8 cellular contexts compared by ENCODE assay signal in genomic region chr12:56160160-56160763, GRCh38. TPM values are rescaled to one million over a fixed set of nuclear protein-coding genes. Genes with fewer than 3 reads are reported as not detected.
DNase-seq lines count a peak whose midpoint lies in the region; ATAC-seq, FAIRE-seq and TF ChIP-seq lines count a peak whose summit lies in the region.

No MANE protein-coding gene starts in this region.

- BruUV-seq in GM12878 (replicated peaks; lab: Mats Ljungman, UMichigan), result no TSS peak

- no peak overlapping the region for H2AFZ ChIP-seq in GM12878 (ENCODE audit: control insufficient read depth, low read depth, low read length)

- H3K4me1 ChIP-seq in GM12878 (ENCODE audit: control insufficient read depth, insufficient read depth, low read length) (peaks cover 17% of the 10 kb centered on the region), lower lobe of right lung (peaks cover 50% of the 10 kb centered on the region)

- H3K27me3 ChIP-seq in GM12878 (replicated peaks in 1 of 2; ENCODE audit: control insufficient read depth in 2 of 2, insufficient read depth in 2 of 2, low read length in 1 of 2) (no peaks in the 10 kb centered on the region), lower lobe of right lung (ENCODE audit: low read depth) (no peaks in the 10 kb centered on the region)

- peak overlapping the region; percentile 98 for H3K4me2 ChIP-seq in GM12878 (ENCODE audit: control insufficient read depth, insufficient read depth)

- no peak for TF ChIP-seq EP300 in GM12878 (IDR thresholded peaks at IDR 0.05; ENCODE audit: borderline replicate concordance in 1 of 2, control insufficient read depth in 1 of 2, low read depth in 2 of 2, low read length in 2 of 2)

- DNase-seq in GM03348 (ENCODE audit: low spot score) (peak; percentile 64), T-helper 17 cell (peak; percentile 44 to 58 (median 45)), GM12878 (ENCODE audit: low read depth, low spot score) (no peak), lower lobe of right lung (no peak)
- DNase-seq in stimulated activated CD8-positive, alpha-beta memory T cell treated with anti-CD3 and anti-CD28 coated beads, Interleukin-4, amount 100 ng/mL, for 48 hours, result peak; percentile 65

- peak overlapping the region; percentile 100 for H3K4me3 Mint-ChIP-seq in T-helper 17 cell

- no peak for TF ChIP-seq CTCF in GM12878 (IDR thresholded peaks at IDR 0.05 in 2 of 3, conservative IDR thresholded peaks at IDR 0.05 in 1 of 3; ENCODE audit: control insufficient read depth in 2 of 3, extremely low read depth in 1 of 3, insufficient read depth in 1 of 3, low read depth in 3 of 3, low read length in 3 of 3)
- no peak for TF ChIP-seq CTCF in lower lobe of right lung (IDR thresholded peaks at IDR 0.05)

- ATAC-seq in T-helper 17 cell (peak; percentile 65), GM12878 (peak; percentile 20), lower lobe of right lung (no peak), HG03354 (IDR thresholded peaks at IDR 0.05; ENCODE audit: poor library complexity, severe bottlenecking, unreplicated experiment) (no peak), HG02759 (IDR thresholded peaks at IDR 0.05; ENCODE audit: unreplicated experiment) (no peak), GM19324 (IDR thresholded peaks at IDR 0.05; ENCODE audit: low FRiP score, unreplicated experiment) (no peak)

- FAIRE-seq in GM12878 (lab: Jason Lieb, UNC), result no peak

- H3K79me2 ChIP-seq in GM12878 (ENCODE audit: control insufficient read depth, insufficient read depth, low read length), result peaks cover 39% of the 10 kb centered on the region

- CTCF ChIA-PET in GM12878 (lab: Yijun Ruan, JAX), result interaction anchor here (1.2 to 2.1 kb wide), 3 partner anchors 28 to 34 kb away, joined by 4 to 11 read pairs (median 10); partner anchors contain the start of gene SMARCC2

- SMC1A ChIA-PET in GM12878 (lab: Charles Lee; ENCODE audit: uncharacterized antibody, unreplicated experiment), result interaction anchor here (2.4 to 2.7 kb wide), 2 partner anchors 27 to 32 kb away, joined by 12 read pairs; partner anchors contain the start of gene ESYT1

- no peaks in the 10 kb centered on the region for H3K9me3 ChIP-seq in T-helper 17 cell (ENCODE audit: control insufficient read depth, low read length, poor library complexity, severe bottlenecking)
- H3K9me3 ChIP-seq in GM12878 (replicated peaks; ENCODE audit: control insufficient read depth, insufficient read depth, low read length), result no peaks in the 10 kb centered on the region
- no peaks in the 10 kb centered on the region for H3K9me3 ChIP-seq in lower lobe of right lung

- POLR2A ChIA-PET in GM12878 (lab: Charles Lee), result interaction anchor here (0.8 to 2.5 kb wide), 5 partner anchors 9 to 33 kb away, joined by 5 to 19 read pairs (median 11); partner anchors contain the start of genes ESYT1 and SMARCC2

- peak overlapping the region; percentile 91 for H3K27ac ChIP-seq in GM12878 (ENCODE audit: control insufficient read depth, insufficient read depth)
- H3K27ac ChIP-seq in lower lobe of right lung, result peak overlapping the region; percentile 96

- TF ChIP-seq POLR2A in GM12878 (IDR thresholded peaks at IDR 0.05; ENCODE audit: low read depth, low read length), result no peak

- H3K27me3 Mint-ChIP-seq in T-helper 17 cell, result no peaks in the 10 kb centered on the region

- peak overlapping the region; percentile 89 for H3K9ac ChIP-seq in GM12878 (ENCODE audit: control insufficient read depth, insufficient read depth, low read length)

- H3K27ac Mint-ChIP-seq in T-helper 17 cell, result peak overlapping the region; percentile 99

- peaks cover 23 to 33% of the 10 kb centered on the region in 2 experiments for H3K36me3 ChIP-seq in GM12878 (ENCODE audit: control insufficient read depth in 2 of 2, insufficient read depth in 2 of 2, low read length in 1 of 2)
- H3K36me3 ChIP-seq in lower lobe of right lung, result peaks cover 60% of the 10 kb centered on the region

- TF ChIP-seq RAD21 in GM12878 (IDR thresholded peaks at IDR 0.05; ENCODE audit: insufficient read depth, low read depth, low read length), result no peak

- H4K20me1 ChIP-seq in GM12878 (ENCODE audit: control insufficient read depth, insufficient read depth), result no peaks in the 10 kb centered on the region

- H3K4me1 Mint-ChIP-seq in T-helper 17 cell, result peaks cover 53% of the 10 kb centered on the region

- H3K36me3 Mint-ChIP-seq in T-helper 17 cell (ENCODE audit: low read depth), result peaks cover 14% of the 10 kb centered on the region

- RAD21 ChIA-PET in GM12878 (lab: Charles Lee; ENCODE audit: unreplicated experiment), result interaction anchor here (2.1 to 2.8 kb wide), 2 partner anchors 29 to 33 kb away, joined by 14 to 18 read pairs; partner anchors contain the start of genes ESYT1 and SMARCC2

- intact Hi-C loops in GM12878 (cut with micrococcal nuclease; ENCODE audit: unreplicated experiment) (no loop called here), lower lobe of right lung (cut with DNase I) (no loop called here)

- in situ Hi-C loops in GM12878 (cut with MboI), result no loop called here

- H3K4me3 ChIP-seq in GM12878 (peak overlapping the region; percentile 90), lower lobe of right lung (peak overlapping the region; percentile 88)

- WGBS in GM12878 (ENCODE audit: insufficient coverage, insufficient replicate concordance, low lambda C conversion rate, missing lambda C conversion rate), result 5% methylated on average over 7 of the region's 7 CpGs

RNA-seq across cellular contexts. Expression of gene MYL6, which starts 2.1 kb away (rescaled TPM):
- 100 to 1,000 TPM; 741 to 784 TPM for total RNA-seq in T-helper 17 cell
- 108 and 118 TPM in 2 replicates for total RNA-seq in GM12878 (2013; cell fraction: nucleolus; rRNA removed)
- total RNA-seq in GM12878 (2014; rRNA removed), result 1,128 and 1,250 TPM in 2 replicates
- total RNA-seq in GM12878 (2014; rRNA removed; fragmentation: Illumina TruSeq; extraction: Trizol), result 1,571 and 1,613 TPM in 2 replicates
- 1,000 and 1,003 TPM in 2 replicates for total RNA-seq in GM12878 (2021)
- polyA plus RNA-seq in GM12878 (2011; ENCODE audit: low read depth), result 1,713 TPM
- polyA plus RNA-seq in GM12878 (2011; rRNA removed), result 2,085 and 2,088 TPM in 2 replicates
- polyA plus RNA-seq in GM12878 (2011; cell fraction: cytosol; rRNA removed), result 1,611 and 1,625 TPM in 2 replicates
- 932 and 1,124 TPM in 2 replicates for polyA plus RNA-seq in GM12878 (2011; cell fraction: nucleus; rRNA removed)
- polyA plus RNA-seq in GM12878 (2012), result 940 and 1,094 TPM in 2 replicates
- 1,228 and 1,402 TPM in 2 replicates for polyA plus RNA-seq in GM12878 (2014; fragmentation: Illumina TruSeq; extraction: Trizol)
- 1,000 to 10,000 TPM; 3,206 to 4,116 TPM for polyA plus RNA-seq in GM12878 (2014; fragmentation: Nextera tagmentation; extraction: Ambion mirVana)
- polyA plus RNA-seq in GM12878 (2014; rRNA removed), result 1,169 and 1,187 TPM in 2 replicates
- 1,000 to 10,000 TPM; 2,172 to 2,412 TPM for polyA plus RNA-seq in GM12878 (2016; fragmentation: Nextera tagmentation; extraction: Ambion mirVana)
- polyA minus RNA-seq in GM12878 (2011; rRNA and poly(A)+ RNA removed), result 355 and 360 TPM in 2 replicates
- polyA minus RNA-seq in GM12878 (2011; cell fraction: cytosol; rRNA and poly(A)+ RNA removed), result 115 and 135 TPM in 2 replicates
- polyA minus RNA-seq in GM12878 (2011; cell fraction: nucleus; rRNA and poly(A)+ RNA removed), result 233 and 287 TPM in 2 replicates
- 1,292 TPM for total RNA-seq in lower lobe of right lung

RNA-seq across cellular contexts. Expression of gene MYL6B, which starts 7.9 kb away (rescaled TPM):
- total RNA-seq in T-helper 17 cell (1 to 10 TPM; 5.4 to 9.0 TPM), GM12878 (2014; rRNA removed) (79.1 and 83.8 TPM in 2 replicates), GM12878 (2014; rRNA removed; fragmentation: Illumina TruSeq; extraction: Trizol) (100 and 119 TPM in 2 replicates), GM12878 (2021) (110 and 117 TPM in 2 replicates), lower lobe of right lung (21.4 TPM)
- total RNA-seq in GM12878 (2013; cell fraction: nucleolus; rRNA removed), result 27.5 and 28.3 TPM in 2 replicates
- 38.7 TPM for polyA plus RNA-seq in GM12878 (2011; ENCODE audit: low read depth)
- polyA plus RNA-seq in GM12878 (2011; rRNA removed) (62.6 and 88.4 TPM in 2 replicates), GM12878 (2014; fragmentation: Illumina TruSeq; extraction: Trizol) (24.0 and 75.5 TPM in 2 replicates), GM12878 (2014; fragmentation: Nextera tagmentation; extraction: Ambion mirVana) (100 to 1,000 TPM; 117 to 153 TPM), GM12878 (2014; rRNA removed) (108 and 118 TPM in 2 replicates), GM12878 (2016; fragmentation: Nextera tagmentation; extraction: Ambion mirVana) (100 to 1,000 TPM; 109 to 131 TPM)
- polyA plus RNA-seq in GM12878 (2011; cell fraction: cytosol; rRNA removed), result 89.5 and 115 TPM in 2 replicates
- 58.6 and 60.8 TPM in 2 replicates for polyA plus RNA-seq in GM12878 (2011; cell fraction: nucleus; rRNA removed)
- 86.7 and 121 TPM in 2 replicates for polyA plus RNA-seq in GM12878 (2012)
- 37.7 and 41.9 TPM in 2 replicates for polyA minus RNA-seq in GM12878 (2011; rRNA and poly(A)+ RNA removed)
- polyA minus RNA-seq in GM12878 (2011; cell fraction: cytosol; rRNA and poly(A)+ RNA removed), result 12.2 and 14.5 TPM in 2 replicates
- polyA minus RNA-seq in GM12878 (2011; cell fraction: nucleus; rRNA and poly(A)+ RNA removed), result 10.8 and 14.4 TPM in 2 replicates

RNA-seq across cellular contexts. Expression of gene SMARCC2, which starts 29.0 kb away (rescaled TPM):
- total RNA-seq in T-helper 17 cell, result 100 to 1,000 TPM; 130 to 138 TPM
- total RNA-seq in GM12878 (2013; cell fraction: nucleolus; rRNA removed), result 135 and 138 TPM in 2 replicates
- 24.9 and 25.2 TPM in 2 replicates for total RNA-seq in GM12878 (2014; rRNA removed)
- 26.6 and 31.8 TPM in 2 replicates for total RNA-seq in GM12878 (2014; rRNA removed; fragmentation: Illumina TruSeq; extraction: Trizol)
- 67.1 and 68.6 TPM in 2 replicates for total RNA-seq in GM12878 (2021)
- polyA plus RNA-seq in GM12878 (2011; ENCODE audit: low read depth), result 22.4 TPM
- polyA plus RNA-seq in GM12878 (2011; rRNA removed), result 50.2 and 52.9 TPM in 2 replicates
- polyA plus RNA-seq in GM12878 (2011; cell fraction: cytosol; rRNA removed), result 29.4 and 31.0 TPM in 2 replicates
- polyA plus RNA-seq in GM12878 (2011; cell fraction: nucleus; rRNA removed), result 128 and 170 TPM in 2 replicates
- 37.4 and 47.8 TPM in 2 replicates for polyA plus RNA-seq in GM12878 (2012)
- polyA plus RNA-seq in GM12878 (2014; fragmentation: Illumina TruSeq; extraction: Trizol), result 59.6 and 61.1 TPM in 2 replicates
- polyA plus RNA-seq in GM12878 (2014; fragmentation: Nextera tagmentation; extraction: Ambion mirVana), result 10 to 100 TPM; 13.6 to 27.8 TPM
- polyA plus RNA-seq in GM12878 (2014; rRNA removed), result 31.7 and 38.3 TPM in 2 replicates
- 10 to 100 TPM; 60.8 to 71.2 TPM for polyA plus RNA-seq in GM12878 (2016; fragmentation: Nextera tagmentation; extraction: Ambion mirVana)
- polyA minus RNA-seq in GM12878 (2011; rRNA and poly(A)+ RNA removed), result 74.8 and 88.5 TPM in 2 replicates
- polyA minus RNA-seq in GM12878 (2011; cell fraction: cytosol; rRNA and poly(A)+ RNA removed), result 34.7 and 45.2 TPM in 2 replicates
- 76.6 and 115 TPM in 2 replicates for polyA minus RNA-seq in GM12878 (2011; cell fraction: nucleus; rRNA and poly(A)+ RNA removed)
- total RNA-seq in lower lobe of right lung, result 115 TPM

RNA-seq across cellular contexts. Expression of gene ESYT1, which starts 32.2 kb away (rescaled TPM):
- total RNA-seq in T-helper 17 cell (100 to 1,000 TPM; 178 to 211 TPM), GM12878 (2014; rRNA removed) (86.6 and 105 TPM in 2 replicates), GM12878 (2014; rRNA removed; fragmentation: Illumina TruSeq; extraction: Trizol) (47.5 and 49.9 TPM in 2 replicates), GM12878 (2021) (84.1 and 92.9 TPM in 2 replicates), lower lobe of right lung (114 TPM)
- total RNA-seq in GM12878 (2013; cell fraction: nucleolus; rRNA removed), result 75.5 and 88.1 TPM in 2 replicates
- polyA plus RNA-seq in GM12878 (2011; ENCODE audit: low read depth), result 45.0 TPM
- polyA plus RNA-seq in GM12878 (2011; rRNA removed) (35.8 and 84.4 TPM in 2 replicates), GM12878 (2014; fragmentation: Illumina TruSeq; extraction: Trizol) (61.3 and 120 TPM in 2 replicates), GM12878 (2014; fragmentation: Nextera tagmentation; extraction: Ambion mirVana) (10 to 100 TPM; 55.6 to 57.9 TPM), GM12878 (2014; rRNA removed) (58.2 and 70.6 TPM in 2 replicates), GM12878 (2016; fragmentation: Nextera tagmentation; extraction: Ambion mirVana) (10 to 100 TPM; 89.7 to 96.6 TPM)
- 74.3 and 108 TPM in 2 replicates for polyA plus RNA-seq in GM12878 (2011; cell fraction: cytosol; rRNA removed)
- 130 and 135 TPM in 2 replicates for polyA plus RNA-seq in GM12878 (2011; cell fraction: nucleus; rRNA removed)
- 45.5 and 54.9 TPM in 2 replicates for polyA plus RNA-seq in GM12878 (2012)
- polyA minus RNA-seq in GM12878 (2011; rRNA and poly(A)+ RNA removed), result 94.9 and 103 TPM in 2 replicates
- polyA minus RNA-seq in GM12878 (2011; cell fraction: cytosol; rRNA and poly(A)+ RNA removed), result 52.5 and 60.8 TPM in 2 replicates
- polyA minus RNA-seq in GM12878 (2011; cell fraction: nucleus; rRNA and poly(A)+ RNA removed), result 45.0 and 55.4 TPM in 2 replicates

RNA-seq across cellular contexts. Expression of gene ZC3H10, which starts 42.2 kb away (rescaled TPM):
- total RNA-seq in T-helper 17 cell, result 1 to 10 TPM; 6.8 to 8.7 TPM
- total RNA-seq in GM12878 (2013; cell fraction: nucleolus; rRNA removed), result 17.6 and 18.6 TPM in 2 replicates
- 4.2 and 4.4 TPM in 2 replicates for total RNA-seq in GM12878 (2014; rRNA removed)
- 4.3 TPM in 2 replicates for total RNA-seq in GM12878 (2014; rRNA removed; fragmentation: Illumina TruSeq; extraction: Trizol)
- total RNA-seq in GM12878 (2021), result 6.4 and 7.0 TPM in 2 replicates
- polyA plus RNA-seq in GM12878 (2011; ENCODE audit: low read depth), result 0.56 TPM
- polyA plus RNA-seq in GM12878 (2011; rRNA removed), result 1.3 and 1.8 TPM in 2 replicates
- polyA plus RNA-seq in GM12878 (2011; cell fraction: cytosol; rRNA removed), result 1.3 and 1.7 TPM in 2 replicates
- 4.7 and 5.0 TPM in 2 replicates for polyA plus RNA-seq in GM12878 (2011; cell fraction: nucleus; rRNA removed)
- 0.89 and 1.4 TPM in 2 replicates for polyA plus RNA-seq in GM12878 (2012)
- polyA plus RNA-seq in GM12878 (2014; fragmentation: Illumina TruSeq; extraction: Trizol), result 1.8 and 2.6 TPM in 2 replicates
- polyA plus RNA-seq in GM12878 (2014; fragmentation: Nextera tagmentation; extraction: Ambion mirVana), result under 1 TPM; 0.56 to 0.75 TPM
- polyA plus RNA-seq in GM12878 (2014; rRNA removed), result 3.2 and 4.0 TPM in 2 replicates
- polyA plus RNA-seq in GM12878 (2016; fragmentation: Nextera tagmentation; extraction: Ambion mirVana), result 1 to 10 TPM; 3.3 to 4.2 TPM
- 11.3 and 12.2 TPM in 2 replicates for polyA minus RNA-seq in GM12878 (2011; rRNA and poly(A)+ RNA removed)
- 2.3 and 2.7 TPM in 2 replicates for polyA minus RNA-seq in GM12878 (2011; cell fraction: cytosol; rRNA and poly(A)+ RNA removed)
- 19.3 and 28.1 TPM in 2 replicates for polyA minus RNA-seq in GM12878 (2011; cell fraction: nucleus; rRNA and poly(A)+ RNA removed)
- total RNA-seq in lower lobe of right lung, result 12.5 TPM

Comparison
In these comparisons a context has a peak if more than half of its experiments do, and no peak if none do; other contexts are left out.
1. DNase-seq: peak in GM03348 (single experiment), T-helper 17 cell (3 of 3) and stimulated activated CD8-positive, alpha-beta memory T cell treated with anti-CD3 and anti-CD28 coated beads, Interleukin-4, amount 100 ng/mL, for 48 hours (single experiment); none in GM12878 (single experiment) and lower lobe of right lung (single experiment).
2. ATAC-seq: peak in T-helper 17 cell (single experiment) and GM12878 (single experiment); none in lower lobe of right lung (0 of 2), HG03354 (single experiment), HG02759 (single experiment) and GM19324 (single experiment).